1 cellular context compared by ENCODE assay signal in genomic region chr11:119471329-119471728, GRCh38.
TF ChIP-seq lines count a peak whose summit lies in the region.

No MANE protein-coding gene starts in this region.

TF ChIP-seq in WTC11, 78 proteins besides CTCF, POLR2A, EP300 and RAD21 (continued from another document):
- TF ChIP-seq E2F1 (CRISPR knock-in tag; IDR thresholded peaks at IDR 0.05) (no peak), MYBL2 (CRISPR knock-in tag; IDR thresholded peaks at IDR 0.05) (no peak), CBFB (CRISPR knock-in tag; IDR thresholded peaks at IDR 0.05; ENCODE audit: low read depth) (no peak), FOXP1 (CRISPR knock-in tag; IDR thresholded peaks at IDR 0.05; ENCODE audit: borderline replicate concordance) (no peak), ATF2 (CRISPR knock-in tag; IDR thresholded peaks at IDR 0.05; ENCODE audit: borderline replicate concordance, low read depth) (no peak), OVOL2 (CRISPR knock-in tag; IDR thresholded peaks at IDR 0.05; ENCODE audit: borderline replicate concordance) (no peak), SMAD4 (CRISPR knock-in tag; IDR thresholded peaks at IDR 0.05) (no peak), USF1 (CRISPR knock-in tag; IDR thresholded peaks at IDR 0.05) (no peak), ATF6 (CRISPR knock-in tag; IDR thresholded peaks at IDR 0.05) (no peak), PREB (CRISPR knock-in tag; IDR thresholded peaks at IDR 0.05; ENCODE audit: borderline replicate concordance) (no peak), NR1H2 (CRISPR knock-in tag; IDR thresholded peaks at IDR 0.05) (no peak), SOX15 (CRISPR knock-in tag; IDR thresholded peaks at IDR 0.05) (no peak), CDX4 (CRISPR knock-in tag; IDR thresholded peaks at IDR 0.05; ENCODE audit: borderline replicate concordance) (no peak), EMX1 (CRISPR knock-in tag; IDR thresholded peaks at IDR 0.05) (no peak), MAX (CRISPR knock-in tag; IDR thresholded peaks at IDR 0.05) (no peak)
